2 cellular contexts compared by ENCODE assay signal in the genomic region with DNA sequence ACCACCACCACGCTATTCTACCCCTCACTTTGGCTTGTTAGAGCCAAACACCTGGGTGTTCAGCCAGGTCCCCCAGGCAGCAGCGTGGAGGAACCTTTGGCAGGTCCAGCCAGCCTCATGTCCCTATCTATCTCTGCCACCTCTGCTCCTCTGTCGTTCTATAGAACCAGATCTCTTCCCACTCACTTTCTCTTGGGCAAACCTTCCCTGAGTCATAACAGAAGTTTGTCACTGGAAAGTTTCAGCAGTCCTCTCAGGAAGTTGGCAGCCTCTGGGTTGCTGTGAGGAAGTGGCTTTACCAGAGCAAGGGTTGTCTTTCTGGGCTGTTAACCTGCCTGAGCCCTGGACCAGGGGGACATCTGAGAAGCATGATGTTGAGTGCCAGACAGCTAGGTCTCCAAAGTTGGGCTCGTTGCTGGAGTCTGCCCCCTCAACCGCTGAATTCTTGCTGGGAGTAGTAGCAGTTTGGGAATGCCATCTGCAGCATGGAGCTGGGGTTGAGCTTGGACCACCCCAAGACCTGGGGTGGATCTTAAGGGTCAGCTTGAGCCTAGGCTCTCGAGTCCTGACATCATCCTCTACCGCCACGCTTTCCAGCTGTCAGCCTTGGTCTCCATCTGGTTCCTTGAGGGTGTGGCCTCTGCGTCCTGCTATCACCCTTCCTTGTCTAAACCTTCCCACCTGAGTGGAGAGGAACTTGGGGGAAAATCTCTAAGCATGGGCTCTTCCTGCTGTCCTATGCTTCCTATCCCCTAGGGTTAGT.
A peak's percentile ranks its signal among the peaks of the same experiment; 100 is the strongest.
TF ChIP-seq lines count a peak whose summit lies in the region.

No MANE protein-coding gene starts in this region.

TF ChIP-seq in WTC11, 78 proteins besides CTCF, POLR2A, EP300 and RAD21 (continued from another document and continues in another):
- no peak for TF ChIP-seq ESRRA (CRISPR knock-in tag; IDR thresholded peaks at IDR 0.05; ENCODE audit: borderline replicate concordance)
- no peak for TF ChIP-seq MAX (CRISPR knock-in tag; IDR thresholded peaks at IDR 0.05)
- no peak for TF ChIP-seq ATF6 (CRISPR knock-in tag; IDR thresholded peaks at IDR 0.05)
- no peak for TF ChIP-seq ZNF512 (CRISPR knock-in tag; IDR thresholded peaks at IDR 0.05; ENCODE audit: borderline replicate concordance)
- peak; percentile 88 for TF ChIP-seq PRDM15 (CRISPR knock-in tag; IDR thresholded peaks at IDR 0.05)
- no peak for TF ChIP-seq SOX15 (CRISPR knock-in tag; IDR thresholded peaks at IDR 0.05)
- TF ChIP-seq TP53 (CRISPR knock-in tag; IDR thresholded peaks at IDR 0.05), result no peak
- TF ChIP-seq ATF2 (CRISPR knock-in tag; IDR thresholded peaks at IDR 0.05; ENCODE audit: borderline replicate concordance, low read depth), result no peak
- TF ChIP-seq, protein P1, sequence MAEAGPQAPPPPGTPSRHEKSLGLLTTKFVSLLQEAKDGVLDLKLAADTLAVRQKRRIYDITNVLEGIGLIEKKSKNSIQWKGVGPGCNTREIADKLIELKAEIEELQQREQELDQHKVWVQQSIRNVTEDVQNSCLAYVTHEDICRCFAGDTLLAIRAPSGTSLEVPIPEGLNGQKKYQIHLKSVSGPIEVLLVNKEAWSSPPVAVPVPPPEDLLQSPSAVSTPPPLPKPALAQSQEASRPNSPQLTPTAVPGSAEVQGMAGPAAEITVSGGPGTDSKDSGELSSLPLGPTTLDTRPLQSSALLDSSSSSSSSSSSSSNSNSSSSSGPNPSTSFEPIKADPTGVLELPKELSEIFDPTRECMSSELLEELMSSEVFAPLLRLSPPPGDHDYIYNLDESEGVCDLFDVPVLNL (CRISPR knock-in tag; IDR thresholded peaks at IDR 0.05; ENCODE audit: borderline replicate concordance, low read depth), result 0 out of 2 replicates have a peak, but pooled peaks have one; percentile 19
- TF ChIP-seq ZNF138 (CRISPR knock-in tag; conservative IDR thresholded peaks at IDR 0.05), result no peak
- TF ChIP-seq KAT7 (CRISPR knock-in tag; IDR thresholded peaks at IDR 0.05; ENCODE audit: borderline replicate concordance), result 0 out of 2 replicates have a peak, but pooled peaks have one; percentile 5
- no peak for TF ChIP-seq GRHL2 (CRISPR knock-in tag; IDR thresholded peaks at IDR 0.05; ENCODE audit: insufficient replicate concordance, severe bottlenecking)
- TF ChIP-seq ZNF232 (CRISPR knock-in tag; IDR thresholded peaks at IDR 0.05), result no peak
- TF ChIP-seq FOXK1 (CRISPR knock-in tag; IDR thresholded peaks at IDR 0.05), result no peak

TF ChIP-seq in HEK293T, 16 proteins besides CTCF, POLR2A, EP300 and RAD21 (continued from another document):
- no peak for TF ChIP-seq FOXM1 (IDR thresholded peaks at IDR 0.05; ENCODE audit: borderline replicate concordance)
TF ChIP-seq in HEK293T: peak in this region for 0.
